10 cellular contexts compared by ENCODE assay signal in the genomic region with DNA sequence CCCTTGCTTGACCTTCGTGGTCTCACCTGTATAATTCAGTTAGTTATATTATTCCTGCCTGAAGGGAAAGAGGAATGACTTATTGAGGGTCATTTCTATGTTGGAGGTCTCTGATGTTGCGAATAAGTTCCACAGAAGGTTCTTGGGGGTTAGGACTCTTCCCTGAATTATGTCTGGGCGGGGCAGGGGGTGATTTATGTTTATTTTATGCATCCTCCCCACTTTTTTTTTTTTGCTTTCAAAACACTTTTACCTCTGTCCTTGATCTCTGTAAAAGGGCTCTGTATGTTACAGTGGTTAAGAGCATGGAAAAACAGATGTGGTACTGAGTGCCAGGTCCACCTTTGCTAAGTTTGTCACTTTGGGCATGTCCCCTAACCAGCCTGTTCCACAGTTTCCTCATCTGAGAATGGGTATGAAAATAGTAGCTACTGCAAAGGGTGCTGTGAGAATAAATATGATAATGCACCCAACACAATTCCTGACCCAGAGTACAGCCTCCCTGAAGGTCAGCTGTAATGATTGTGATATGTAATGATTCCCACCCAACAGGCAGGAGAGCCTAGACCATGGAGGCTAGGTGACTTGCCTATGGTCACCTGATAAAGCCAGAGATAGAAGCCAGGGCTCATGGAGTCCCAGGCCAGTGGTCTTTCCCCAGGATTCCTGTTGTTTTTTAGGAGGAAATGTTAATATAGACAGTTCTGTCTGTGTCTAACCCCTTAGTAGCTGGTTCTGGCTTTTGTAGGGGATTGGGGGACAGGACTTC. TPM values are rescaled to one million over a fixed set of nuclear protein-coding genes. Genes with fewer than 3 reads are reported as not detected.
DNase-seq lines count a peak whose midpoint lies in the region; ATAC-seq and TF ChIP-seq lines count a peak whose summit lies in the region.
"Had no signal": no experiment of that assay in that cellular context is flagged by ENCODE, and none has a peak within 500 bp of the region (broad histone marks: within the 10 kb centered on the region; RNA-seq: fewer than 3 reads in every experiment).

No MANE protein-coding gene starts in this region.

- CTCF ChIA-PET in activated B cell treated with CpG ODN at 0.5 μM for 24 hours (lab: Charles Lee) (interaction anchor here (0.9 to 6.1 kb wide), 6 partner anchors 9 to 75 kb away, joined by 3 to 47 read pairs (median 6); a partner anchor contains a TSS), SK-N-SH (lab: Yijun Ruan, JAX) (interaction anchor here (1.0 to 6.4 kb wide), 5 partner anchors 54 to 81 kb away, joined by 3 to 50 read pairs (median 4); a partner anchor contains a TSS)

- H3K4me3 ChIP-seq in lung, result no peak overlapping the region
- H3K4me3 ChIP-seq in transverse colon, result no peak overlapping the region
- no peak overlapping the region for H3K4me3 ChIP-seq in SK-N-SH (ENCODE audit: low read depth in 2 of 2, low read length in 1 of 2)
- H3K4me3 ChIP-seq: MG63 had no signal

- H3K27me3 ChIP-seq in lung (ENCODE audit: control insufficient read depth, insufficient read depth) (no peaks in the 10 kb centered on the region), transverse colon (no peaks in the 10 kb centered on the region), SK-N-SH (ENCODE audit: insufficient read depth) (no peaks in the 10 kb centered on the region)
- H3K27me3 ChIP-seq: MG63 had no signal

- no peak overlapping the region for H3K4me2 ChIP-seq in SK-N-SH

- WGBS in lung, 2 donors, result 89 to 90% methylated on average over 3 of the region's 3 CpGs
- 77 to 83% methylated on average over 1 to 3 of the region's 3 CpGs for WGBS in transverse colon (ENCODE audit: low coverage in 1 of 2), 2 donors
- 88% methylated on average over 3 of the region's 3 CpGs for WGBS in SK-N-SH (ENCODE audit: low lambda C conversion rate)

- TF ChIP-seq RAD21 in SK-N-SH (IDR thresholded peaks at IDR 0.05; ENCODE audit: low read length), result no peak

- POLR2A ChIA-PET in activated B cell treated with CpG ODN at 0.5 μM for 24 hours (lab: Charles Lee) (interaction anchor here (0.7 to 11.6 kb wide), 11 partner anchors 9 to 69 kb away, joined by 3 to 461 read pairs (median 47); a partner anchor contains a TSS), SK-N-SH (lab: Yijun Ruan, JAX) (no interaction called here)

- ATAC-seq in activated B cell treated with CpG ODN at 0.5 μM for 24 hours (ENCODE audit: low read depth) (no peak), lung (ENCODE audit: insufficient read depth, low FRiP score) (no peak), left lobe of liver (no peak)

- H3K4me3 Mint-ChIP-seq in activated naive CD4-positive, alpha-beta T cell treated with anti-CD3 and anti-CD28 coated beads, Interleukin-2, amount 50 U/mL, for 24 hours, result peak overlapping the region; percentile 36
- peak overlapping the region; percentile 44 for H3K4me3 Mint-ChIP-seq in activated B cell treated with CpG ODN at 0.5 μM for 24 hours

- TF ChIP-seq POLR2A in transverse colon (IDR thresholded peaks at IDR 0.05), result no peak

- no peaks in the 10 kb centered on the region for H3K9me3 Mint-ChIP-seq in activated naive CD4-positive, alpha-beta T cell treated with anti-CD3 and anti-CD28 coated beads, Interleukin-2, amount 50 U/mL, for 24 hours
- H3K9me3 Mint-ChIP-seq in activated B cell treated with CpG ODN at 0.5 μM for 24 hours, result no peaks in the 10 kb centered on the region

- H4K20me1 ChIP-seq in SK-N-SH (ENCODE audit: insufficient read depth), result no peaks in the 10 kb centered on the region

- DNase-seq in activated naive CD4-positive, alpha-beta T cell treated with anti-CD3 and anti-CD28 coated beads, Interleukin-2, amount 50 U/mL, for 16 hours, result no peak
- no peak for DNase-seq in activated B cell treated with CpG ODN at 0.5 μM for 24 hours
- DNase-seq in lung (ENCODE audit: low spot score), result no peak
- no peak for DNase-seq in transverse colon
- no peak for DNase-seq in left lobe of liver (ENCODE audit: low spot score)
- DNase-seq in SK-N-SH, result no peak
- DNase-seq in activated gamma-delta T cell treated with Interleukin-2 at 50 U/mL for 16 hours, result no peak
- DNase-seq: amygdala, MG63 had no signal

- H3K9me3 ChIP-seq in lung (ENCODE audit: control insufficient read depth in 2 of 2, insufficient read depth in 1 of 2, low read length in 1 of 2), result no peaks in the 10 kb centered on the region
- no peaks in the 10 kb centered on the region for H3K9me3 ChIP-seq in transverse colon
- no peaks in the 10 kb centered on the region for H3K9me3 ChIP-seq in SK-N-SH
- H3K9me3 ChIP-seq: MG63 had no signal

- peaks cover 11% of the 10 kb centered on the region for H3F3A ChIP-seq in SK-N-SH (replicated peaks; ENCODE audit: insufficient read depth)

- peaks cover 46 to 47% of the 10 kb centered on the region in 2 donors for H3K4me1 ChIP-seq in lung (ENCODE audit: control insufficient read depth in 2 of 2, insufficient read depth in 2 of 2, low read length in 2 of 2)
- peaks cover 89 to 100% (median 94%) of the 10 kb centered on the region in 4 donors for H3K4me1 ChIP-seq in transverse colon
- H3K4me1 ChIP-seq in SK-N-SH (ENCODE audit: control insufficient read depth in 1 of 2, insufficient read depth in 2 of 2, low read depth in 1 of 2, low read length in 1 of 2), result peaks cover 43 to 60% of the 10 kb centered on the region in 2 experiments

- H3K36me3 Mint-ChIP-seq in activated naive CD4-positive, alpha-beta T cell treated with anti-CD3 and anti-CD28 coated beads, Interleukin-2, amount 50 U/mL, for 24 hours, result peaks cover 7% of the 10 kb centered on the region
- H3K36me3 Mint-ChIP-seq in activated B cell treated with CpG ODN at 0.5 μM for 24 hours (ENCODE audit: low read depth), result peaks cover 16% of the 10 kb centered on the region

- no peak for TF ChIP-seq CTCF in activated B cell treated with CpG ODN at 0.5 μM for 24 hours (IDR thresholded peaks at IDR 0.05)
- no peak for TF ChIP-seq CTCF in lung (IDR thresholded peaks at IDR 0.05; ENCODE audit: control extremely low read depth, extremely low read depth)
- TF ChIP-seq CTCF in transverse colon (IDR thresholded peaks at IDR 0.05), result no peak
- no peak for TF ChIP-seq CTCF in SK-N-SH (IDR thresholded peaks at IDR 0.05)

- intact Hi-C loops in activated B cell treated with CpG ODN at 0.5 μM for 24 hours (cut with micrococcal nuclease), result loop anchor here (10.0 kb wide), 1 partner anchor 1510 kb away; no protein-coding TSS in a partner anchor
- intact Hi-C loops in transverse colon (cut with DNase I; ENCODE audit: low total_unique reads), result no loop called here

- H3K36me3 ChIP-seq in lung (ENCODE audit: control insufficient read depth in 2 of 2, insufficient read depth in 2 of 2, low read length in 2 of 2), result peaks cover 0 to 10% of the 10 kb centered on the region in 2 donors
- no peaks in the 10 kb centered on the region for H3K36me3 ChIP-seq in transverse colon
- no peaks in the 10 kb centered on the region for H3K36me3 ChIP-seq in SK-N-SH (replicated peaks in 1 of 2; ENCODE audit: control insufficient read depth in 1 of 2, insufficient read depth in 2 of 2, low read length in 1 of 2)

- H3K9me2 ChIP-seq in SK-N-SH, result no peaks in the 10 kb centered on the region

- peak overlapping the region; percentile 75 to 77 for H3K27ac ChIP-seq in lung (ENCODE audit: low read depth in 1 of 2, low read length in 1 of 2)
- peak overlapping the region; percentile 96 to 99 (median 99) for H3K27ac ChIP-seq in transverse colon
- H3K27ac ChIP-seq in SK-N-SH (ENCODE audit: low read depth in 2 of 2, low read length in 1 of 2), result no peak overlapping the region

- H3K79me2 ChIP-seq in SK-N-SH (ENCODE audit: insufficient read depth), result no peaks in the 10 kb centered on the region

- in situ Hi-C loops in transverse colon (cut with MboI; ENCODE audit: low pct_ligation_motif_present in 1 of 4, low pct_unique_long_range_greater_than_20kb in 1 of 4, low sequenced_read_pairs in 3 of 4), result loop anchor here in 2 of 4 donors (5.0 to 10.0 kb wide), 2 partner anchors 48 to 50 kb away; no protein-coding TSS in a partner anchor

- H3K27me3 Mint-ChIP-seq in activated naive CD4-positive, alpha-beta T cell treated with anti-CD3 and anti-CD28 coated beads, Interleukin-2, amount 50 U/mL, for 24 hours, result no peaks in the 10 kb centered on the region
- no peaks in the 10 kb centered on the region for H3K27me3 Mint-ChIP-seq in activated B cell treated with CpG ODN at 0.5 μM for 24 hours

- no peak overlapping the region for H3K9ac ChIP-seq in SK-N-SH

- no peak overlapping the region for H2AFZ ChIP-seq in SK-N-SH (ENCODE audit: low read depth)

- peak overlapping the region; percentile 99 for H3K27ac Mint-ChIP-seq in activated naive CD4-positive, alpha-beta T cell treated with anti-CD3 and anti-CD28 coated beads, Interleukin-2, amount 50 U/mL, for 24 hours
- H3K27ac Mint-ChIP-seq in activated B cell treated with CpG ODN at 0.5 μM for 24 hours, result peak overlapping the region; percentile 91

- TF ChIP-seq EP300 in transverse colon (IDR thresholded peaks at IDR 0.05; ENCODE audit: low read depth) (no peak), SK-N-SH (IDR thresholded peaks at IDR 0.05; ENCODE audit: borderline replicate concordance in 1 of 2, low read depth in 1 of 2, low read length in 1 of 2) (no peak)

- peaks cover 95% of the 10 kb centered on the region for H3K4me1 Mint-ChIP-seq in activated naive CD4-positive, alpha-beta T cell treated with anti-CD3 and anti-CD28 coated beads, Interleukin-2, amount 50 U/mL, for 24 hours
- H3K4me1 Mint-ChIP-seq in activated B cell treated with CpG ODN at 0.5 μM for 24 hours, result peaks cover 100% of the 10 kb centered on the region

TF ChIP-seq in SK-N-SH, 30 proteins besides CTCF, POLR2A, EP300 and RAD21 (continues in another document):
- no peak for TF ChIP-seq MEF2A (IDR thresholded peaks at IDR 0.05; ENCODE audit: borderline replicate concordance, low read depth)
- TF ChIP-seq, protein P1, sequence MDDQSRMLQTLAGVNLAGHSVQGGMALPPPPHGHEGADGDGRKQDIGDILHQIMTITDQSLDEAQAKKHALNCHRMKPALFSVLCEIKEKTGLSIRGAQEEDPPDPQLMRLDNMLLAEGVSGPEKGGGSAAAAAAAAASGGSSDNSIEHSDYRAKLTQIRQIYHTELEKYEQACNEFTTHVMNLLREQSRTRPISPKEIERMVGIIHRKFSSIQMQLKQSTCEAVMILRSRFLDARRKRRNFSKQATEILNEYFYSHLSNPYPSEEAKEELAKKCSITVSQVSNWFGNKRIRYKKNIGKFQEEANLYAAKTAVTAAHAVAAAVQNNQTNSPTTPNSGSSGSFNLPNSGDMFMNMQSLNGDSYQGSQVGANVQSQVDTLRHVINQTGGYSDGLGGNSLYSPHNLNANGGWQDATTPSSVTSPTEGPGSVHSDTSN (IDR thresholded peaks at IDR 0.05), result no peak
- TF ChIP-seq GABPA (IDR thresholded peaks at IDR 0.05; ENCODE audit: low read depth), result no peak
- no peak for TF ChIP-seq FOSL2 (IDR thresholded peaks at IDR 0.05; ENCODE audit: borderline replicate concordance, low read depth)
- TF ChIP-seq GATA2 (CRISPR knock-in tag; IDR thresholded peaks at IDR 0.05), result no peak

RNA-seq across cellular contexts. Expression of a gene that starts 54.8 kb away (rescaled TPM):
- total RNA-seq in activated B cell treated with CpG ODN at 0.5 μM for 24 hours, result 5.4 and 6.6 TPM in 2 replicates
- 10 to 100 TPM in 1 of 2 donors, 1 to 10 TPM in 1; 8.5 to 12.7 TPM for total RNA-seq in lung
- 1 to 10 TPM; 4.6 to 7.2 TPM for polyA plus RNA-seq in lung
- total RNA-seq in transverse colon, result 100 to 1,000 TPM in 1 of 4 donors, 10 to 100 TPM in 3; 34.6 to 129 (median 67.8) TPM
- 8.8 TPM for total RNA-seq in left lobe of liver
- polyA plus RNA-seq in SK-N-SH (2012; rRNA removed), result 8.3 and 12.3 TPM in 2 replicates
- 4.2 and 6.6 TPM in 2 replicates for polyA plus RNA-seq in SK-N-SH (2012; cell fraction: cytosol; rRNA removed)
- polyA plus RNA-seq in SK-N-SH (2012; cell fraction: nucleus; rRNA removed), result 25.1 and 38.8 TPM in 2 replicates

Comparison
In these comparisons a context has a peak if more than half of its experiments do, and no peak if none do; other contexts are left out.
1. H3K27ac ChIP-seq: peak in lung (2 of 2) and transverse colon (4 of 4); none in SK-N-SH (0 of 2).